Comparison of ENCODE assay signal across 8 cellular contexts in the genomic region with DNA sequence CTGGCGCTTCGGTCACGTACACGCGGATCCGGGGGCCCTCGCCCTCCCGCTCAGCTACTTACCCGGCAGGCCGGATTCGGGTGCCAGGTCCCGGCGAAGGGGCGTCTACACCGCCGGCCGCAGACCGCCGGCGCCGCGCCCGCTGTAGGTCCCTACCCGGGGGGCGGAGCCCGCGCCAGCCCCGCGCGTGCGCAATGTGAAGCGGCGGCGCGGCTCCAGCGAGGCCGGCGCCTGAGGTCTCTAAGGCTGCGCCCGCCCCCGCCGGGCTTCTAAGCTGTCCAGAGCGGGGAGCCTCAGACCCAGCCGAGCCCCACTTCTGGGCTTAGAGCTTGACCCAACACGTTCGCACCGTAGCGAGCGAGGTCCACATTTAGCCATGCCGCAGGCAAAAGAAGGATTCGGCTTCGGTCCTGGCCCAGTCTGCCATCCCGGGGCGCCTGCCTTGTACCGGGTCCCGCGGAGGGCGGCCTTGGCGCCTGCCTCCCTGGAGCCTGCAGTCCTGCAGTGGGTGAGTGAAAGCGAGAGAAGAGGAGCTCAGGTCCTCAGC. TPM values are rescaled to one million over a fixed set of nuclear protein-coding genes. Genes with fewer than 3 reads are reported as not detected.
DNase-seq lines count a peak whose midpoint lies in the region; ATAC-seq and TF ChIP-seq lines count a peak whose summit lies in the region.

A gene with protein sequence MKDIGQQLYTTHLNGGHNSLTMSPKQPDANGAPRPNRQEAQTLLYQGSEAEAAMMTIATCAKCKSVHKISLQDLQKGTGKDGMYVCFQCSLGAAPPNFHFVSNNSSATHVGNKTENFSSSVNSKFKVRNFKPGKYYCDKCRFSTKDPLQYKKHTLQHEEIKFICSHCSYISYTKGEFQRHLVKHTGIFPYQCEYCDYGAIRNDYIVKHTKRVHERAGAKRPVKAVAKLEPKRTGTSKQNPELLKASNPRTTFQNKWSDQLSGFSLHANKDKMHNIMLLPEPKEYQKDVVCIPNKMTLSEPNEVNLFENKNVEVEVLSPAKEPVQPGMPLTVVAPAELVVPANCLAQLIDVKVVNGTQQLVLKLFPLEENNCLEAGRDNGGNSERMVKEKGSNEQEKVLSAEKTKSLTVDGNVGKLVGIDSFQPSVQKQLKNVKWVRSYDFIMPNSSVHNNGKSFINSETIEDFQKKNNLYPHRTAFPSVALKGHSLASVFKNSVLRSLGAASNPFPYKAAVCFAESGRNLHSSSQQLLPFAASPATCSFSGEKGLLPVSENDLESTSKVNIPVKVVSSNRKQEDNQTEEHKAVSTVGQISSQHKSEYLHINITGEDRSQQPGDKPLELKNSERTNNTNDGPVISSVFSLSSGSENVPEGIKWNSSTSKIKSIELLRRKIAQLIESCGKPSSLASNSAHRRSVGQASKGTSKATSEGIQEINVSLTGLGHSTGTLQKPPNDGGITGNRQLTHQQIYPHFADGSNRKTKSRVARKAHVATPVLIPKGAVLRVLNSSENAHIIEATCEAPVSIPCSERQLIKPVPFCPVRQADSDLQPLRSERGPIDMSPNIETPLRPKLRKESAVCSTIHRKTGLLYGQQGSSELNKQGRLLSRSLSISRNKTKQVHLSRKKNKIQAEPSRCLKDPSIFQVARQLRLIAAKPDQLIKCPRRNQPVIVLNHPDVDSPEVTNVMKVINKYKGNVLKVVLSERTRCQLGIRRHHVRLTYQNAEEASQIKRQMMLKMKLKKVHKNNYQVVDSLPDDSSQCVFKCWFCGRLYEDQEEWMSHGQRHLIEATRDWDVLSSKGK (minus strand): TSS at position 172 of the 547 bp plus-strand sequence. CDS start 11,098 bp downstream, outside the sequence.

- peaks cover 8% of the 10 kb centered on the region for H3K27me3 ChIP-seq in AG04450 (ENCODE audit: control insufficient read depth, insufficient read depth, low read length)
- no peaks in the 10 kb centered on the region for H3K27me3 ChIP-seq in OCI-LY1 (ENCODE audit: insufficient read depth, low read length)

- H3K27ac ChIP-seq in AG04450 (ENCODE audit: low read depth, low read length) = peak within 1 kb of the TSS; percentile 80
- no peak within 1 kb of the TSS for H3K27ac ChIP-seq in OCI-LY1 (ENCODE audit: low read depth, low read length, poor library complexity, severe bottlenecking)

- H3K4me3 Mint-ChIP-seq in nephron progenitor cell = peak within 1 kb of the TSS; percentile 86
- peak within 1 kb of the TSS; percentile 87 for H3K4me3 Mint-ChIP-seq in stimulated activated naive CD8-positive, alpha-beta T cell treated with anti-CD3 and anti-CD28 coated beads, Interleukin-15, Interleukin-2, amounts not matched to agents 100 ng/mL and 50 ng/mL, for 24 hours

- no peaks in the 10 kb centered on the region for H3K9me2 ChIP-seq in OCI-LY1 (ENCODE audit: low read depth, low read length)

- H3K36me3 ChIP-seq in OCI-LY1 (ENCODE audit: insufficient read depth, low read length) = peaks cover 23% of the 10 kb centered on the region

- no peaks in the 10 kb centered on the region for H4K20me1 ChIP-seq in OCI-LY1 (ENCODE audit: insufficient read depth, low read length)

- peaks cover 23% of the 10 kb centered on the region for H3K4me1 ChIP-seq in OCI-LY1 (ENCODE audit: insufficient read depth, low read length, severe bottlenecking)

- H3K36me3 Mint-ChIP-seq in nephron progenitor cell (ENCODE audit: low read depth) = peaks cover 56% of the 10 kb centered on the region
- H3K36me3 Mint-ChIP-seq in stimulated activated naive CD8-positive, alpha-beta T cell treated with anti-CD3 and anti-CD28 coated beads, Interleukin-15, Interleukin-2, amounts not matched to agents 100 ng/mL and 50 ng/mL, for 24 hours (ENCODE audit: low read depth) = peaks cover 36% of the 10 kb centered on the region

- peak; percentile 73 for ATAC-seq in GM18867 (IDR thresholded peaks at IDR 0.05; ENCODE audit: unreplicated experiment)
- peak; percentile 75 for ATAC-seq in HG03064 (IDR thresholded peaks at IDR 0.05; ENCODE audit: low read depth, unreplicated experiment)

- TF ChIP-seq CTCF in AG04450 (IDR thresholded peaks at IDR 0.05; ENCODE audit: low read depth, low read length) (no peak), OCI-LY1 (IDR thresholded peaks at IDR 0.05; ENCODE audit: low read length) (no peak), nephron progenitor cell (IDR thresholded peaks at IDR 0.05) (no peak)

- DNase-seq in AG04450 (ENCODE audit: low read depth, low spot score) = no peak
- peak; percentile 44 to 73 for DNase-seq in activated T-helper 1 cell treated with anti-CD3 and anti-CD28 coated beads, Interleukin-2, amount 50 U/mL, for 16 hours (ENCODE audit: low read depth in 1 of 2, low spot score in 1 of 2)
- DNase-seq in fibroblast of peridontal ligament (ENCODE audit: extremely low read depth) = peak; percentile 45
- DNase-seq in nephron progenitor cell = peak; percentile 72

- H3F3A ChIP-seq in OCI-LY1 (ENCODE audit: insufficient read depth, low read length) = no peaks in the 10 kb centered on the region

- POLR2A ChIA-PET in AG04450 (lab: Yijun Ruan, JAX) = interaction anchor here (1.1 kb wide), 1 partner anchor 341 kb away, joined by 3 read pairs; a partner anchor contains a TSS

- peaks cover 12% of the 10 kb centered on the region for H3K4me1 Mint-ChIP-seq in nephron progenitor cell
- peaks cover 44% of the 10 kb centered on the region for H3K4me1 Mint-ChIP-seq in stimulated activated naive CD8-positive, alpha-beta T cell treated with anti-CD3 and anti-CD28 coated beads, Interleukin-15, Interleukin-2, amounts not matched to agents 100 ng/mL and 50 ng/mL, for 24 hours (ENCODE audit: low read depth)

- H3K79me2 ChIP-seq in OCI-LY1 (ENCODE audit: insufficient read depth, low read length) = no peaks in the 10 kb centered on the region

- peak within 1 kb of the TSS; percentile 75 for H3K9ac ChIP-seq in OCI-LY1 (ENCODE audit: low read length)

- CTCF ChIA-PET in AG04450 (lab: Charles Lee) = interaction anchor here (2.0 kb wide), 1 partner anchor 81 kb away, joined by 5 read pairs; no protein-coding TSS in a partner anchor

- H3K4me3 ChIP-seq in AG04450 (ENCODE audit: low read depth, low read length) = peak within 1 kb of the TSS; percentile 66
- H3K4me3 ChIP-seq in OCI-LY1 (ENCODE audit: low read depth, low read length, poor library complexity, severe bottlenecking) = peak within 1 kb of the TSS; percentile 82

- no peak within 1 kb of the TSS for H3K27ac Mint-ChIP-seq in nephron progenitor cell
- peak within 1 kb of the TSS; percentile 85 for H3K27ac Mint-ChIP-seq in stimulated activated naive CD8-positive, alpha-beta T cell treated with anti-CD3 and anti-CD28 coated beads, Interleukin-15, Interleukin-2, amounts not matched to agents 100 ng/mL and 50 ng/mL, for 24 hours

- H3K4me2 ChIP-seq in OCI-LY1 (ENCODE audit: low read length) = peak within 1 kb of the TSS; percentile 92

- H2AFZ ChIP-seq in OCI-LY1 (ENCODE audit: low read length) = no peak within 1 kb of the TSS

- peaks cover 50% of the 10 kb centered on the region for H3K27me3 Mint-ChIP-seq in nephron progenitor cell (ENCODE audit: low read depth, poor library complexity)
- peaks cover 18% of the 10 kb centered on the region for H3K27me3 Mint-ChIP-seq in stimulated activated naive CD8-positive, alpha-beta T cell treated with anti-CD3 and anti-CD28 coated beads, Interleukin-15, Interleukin-2, amounts not matched to agents 100 ng/mL and 50 ng/mL, for 24 hours

- H3K9me3 Mint-ChIP-seq in nephron progenitor cell = peaks cover 80% of the 10 kb centered on the region
- peaks cover 5% of the 10 kb centered on the region for H3K9me3 Mint-ChIP-seq in stimulated activated naive CD8-positive, alpha-beta T cell treated with anti-CD3 and anti-CD28 coated beads, Interleukin-15, Interleukin-2, amounts not matched to agents 100 ng/mL and 50 ng/mL, for 24 hours

- H3K9me3 ChIP-seq in AG04450 (ENCODE audit: control insufficient read depth, insufficient read depth, low read length) = peaks cover 20% of the 10 kb centered on the region
- no peaks in the 10 kb centered on the region for H3K9me3 ChIP-seq in OCI-LY1 (ENCODE audit: low read length)

RNA-seq across cellular contexts. Expression of the gene that starts here (rescaled TPM):
- 16.8 and 22.9 TPM in 2 replicates for polyA plus RNA-seq in AG04450 (2011; rRNA removed)
- 46.3 and 61.5 TPM in 2 replicates for polyA minus RNA-seq in AG04450 (2011; rRNA and poly(A)+ RNA removed)
